ENCODE assay signal across 18 cellular contexts in the genomic region with DNA sequence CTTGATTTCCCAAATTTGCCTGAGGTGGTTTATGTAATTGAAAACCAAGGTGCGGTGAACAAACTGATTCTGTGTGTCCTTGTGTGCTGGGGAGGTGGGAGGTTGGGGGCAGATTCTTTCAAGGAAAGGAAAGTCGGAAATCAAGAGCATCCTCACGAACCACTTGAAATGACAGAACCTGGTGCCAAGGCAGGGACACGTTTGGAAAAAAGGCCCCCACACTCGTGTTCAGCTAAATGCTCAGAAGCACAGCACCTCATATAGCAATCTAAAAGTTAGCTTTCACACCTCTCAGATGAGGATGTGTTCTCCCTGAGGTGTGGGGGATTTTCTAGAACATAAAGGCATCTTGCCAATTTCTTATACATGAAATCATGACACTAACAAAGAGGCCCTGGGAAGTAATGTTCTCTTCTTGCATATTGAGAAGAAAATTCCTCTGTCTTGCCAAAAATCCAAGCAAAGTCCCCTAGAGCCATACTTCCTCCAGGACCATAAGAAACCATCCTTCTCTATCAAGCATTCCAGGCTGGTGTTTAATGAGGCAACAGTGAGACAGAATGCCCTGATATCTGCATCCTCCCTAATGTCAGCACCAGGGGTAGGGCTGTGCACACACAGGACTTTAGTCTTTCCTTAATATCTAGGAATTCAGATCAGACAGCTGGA.
A peak's percentile ranks its signal among the peaks of the same experiment; 100 is the strongest.
DNase-seq lines count a peak whose midpoint lies in the region; ATAC-seq and TF ChIP-seq lines count a peak whose summit lies in the region.
"Had no signal": no experiment of that assay in that cellular context is flagged by ENCODE, and none has a peak within 500 bp of the region (broad histone marks: within the 10 kb centered on the region; RNA-seq: fewer than 3 reads in every experiment).

No MANE protein-coding gene starts in this region.

- H3K4me1 ChIP-seq in lower lobe of right lung = peaks cover 48% of the 10 kb centered on the region
- peaks cover 9% of the 10 kb centered on the region for H3K4me1 ChIP-seq in thymus (ENCODE audit: control insufficient read depth, insufficient read depth, low read length)

- no peak overlapping the region for H3K4me3 ChIP-seq in lower lobe of right lung
- H3K4me3 ChIP-seq in thymus (ENCODE audit: low read length) = no peak overlapping the region
- H3K4me3 ChIP-seq: cardiac muscle cell had no signal

- peaks cover 28% of the 10 kb centered on the region for H3K36me3 Mint-ChIP-seq in activated CD4-positive, alpha-beta T cell treated with anti-CD3 and anti-CD28 coated beads for 36 hours (ENCODE audit: low read depth)
- peaks cover 55% of the 10 kb centered on the region for H3K36me3 Mint-ChIP-seq in activated CD4-positive, alpha-beta T cell treated with anti-CD3 and anti-CD28 coated beads, Interleukin-2, amount 10 ng/mL, durations not matched to agents 24 days and 14 days (ENCODE audit: low read depth)
- H3K36me3 Mint-ChIP-seq in activated naive CD8-positive, alpha-beta T cell treated with anti-CD3 and anti-CD28 coated beads for 36 hours = peaks cover 48% of the 10 kb centered on the region

- DNase-seq in activated CD4-positive, alpha-beta T cell treated with anti-CD3 and anti-CD28 coated beads for 36 hours = no peak
- no peak for DNase-seq in activated CD4-positive, alpha-beta T cell treated with anti-CD3 and anti-CD28 coated beads, Interleukin-2, amount 10 ng/mL, durations not matched to agents 24 days and 14 days
- DNase-seq in activated naive CD8-positive, alpha-beta T cell treated with anti-CD3 and anti-CD28 coated beads for 36 hours = no peak
- DNase-seq in lower lobe of right lung (no peak), GM10266 (ENCODE audit: extremely low spot score) (no peak), activated gamma-delta T cell (lab: John Stamatoyannopoulos, UW) (no peak)
- DNase-seq: activated CD4-positive, alpha-beta T cell treated with anti-CD3 and anti-CD28 coated beads, Interleukin-2, amount 50 U/mL, for 1 hour; erythroblast; H7; NCI-H1092 treated with DMSO at 0.1 percent for 48 hours; NCI-H446 treated with DMSO at 0.1 percent for 48 hours; substantia nigra had no signal

- H3K36me3 ChIP-seq in lower lobe of right lung = no peaks in the 10 kb centered on the region
- no peaks in the 10 kb centered on the region for H3K36me3 ChIP-seq in thymus (ENCODE audit: control insufficient read depth, insufficient read depth)
- H3K36me3 ChIP-seq: cardiac muscle cell had no signal

- H3K27ac Mint-ChIP-seq in activated CD4-positive, alpha-beta T cell treated with anti-CD3 and anti-CD28 coated beads for 36 hours = peak overlapping the region; percentile 49
- H3K27ac Mint-ChIP-seq in activated CD4-positive, alpha-beta T cell treated with anti-CD3 and anti-CD28 coated beads, Interleukin-2, amount 10 ng/mL, durations not matched to agents 24 days and 14 days = no peak overlapping the region
- H3K27ac Mint-ChIP-seq in activated naive CD8-positive, alpha-beta T cell treated with anti-CD3 and anti-CD28 coated beads for 36 hours = peak overlapping the region; percentile 64

- H3K27me3 ChIP-seq in lower lobe of right lung (ENCODE audit: low read depth) (no peaks in the 10 kb centered on the region), thymus (ENCODE audit: control insufficient read depth, insufficient read depth) (no peaks in the 10 kb centered on the region)
- H3K27me3 ChIP-seq: cardiac muscle cell had no signal

- H3K27me3 Mint-ChIP-seq in activated CD4-positive, alpha-beta T cell treated with anti-CD3 and anti-CD28 coated beads for 36 hours = no peaks in the 10 kb centered on the region
- H3K27me3 Mint-ChIP-seq in activated CD4-positive, alpha-beta T cell treated with anti-CD3 and anti-CD28 coated beads, Interleukin-2, amount 10 ng/mL, durations not matched to agents 24 days and 14 days = no peaks in the 10 kb centered on the region
- no peaks in the 10 kb centered on the region for H3K27me3 Mint-ChIP-seq in activated naive CD8-positive, alpha-beta T cell treated with anti-CD3 and anti-CD28 coated beads for 36 hours

- CTCF ChIA-PET in activated CD4-positive, alpha-beta T cell treated with anti-CD3 and anti-CD28 coated beads for 36 hours (lab: Charles Lee) = interaction anchor here (1.0 kb wide), 1 partner anchor 95 kb away, joined by 3 read pairs; no protein-coding TSS in a partner anchor

- H3K9me3 ChIP-seq in lower lobe of right lung = no peaks in the 10 kb centered on the region
- no peaks in the 10 kb centered on the region for H3K9me3 ChIP-seq in thymus (ENCODE audit: control insufficient read depth)

- TF ChIP-seq CTCF in lower lobe of right lung (IDR thresholded peaks at IDR 0.05) (no peak), GM10266 (IDR thresholded peaks at IDR 0.05; ENCODE audit: control insufficient read depth, insufficient read depth, low read depth, missing control alignments) (no peak)

- H3K27ac ChIP-seq in lower lobe of right lung (peak overlapping the region; percentile 67), thymus (ENCODE audit: low read depth) (peak overlapping the region; percentile 8)
- H3K27ac ChIP-seq: 22Rv1, cardiac muscle cell had no signal

- H3K9me3 Mint-ChIP-seq in activated CD4-positive, alpha-beta T cell treated with anti-CD3 and anti-CD28 coated beads for 36 hours (ENCODE audit: low read depth) = no peaks in the 10 kb centered on the region
- H3K9me3 Mint-ChIP-seq in activated CD4-positive, alpha-beta T cell treated with anti-CD3 and anti-CD28 coated beads, Interleukin-2, amount 10 ng/mL, durations not matched to agents 24 days and 14 days = no peaks in the 10 kb centered on the region
- no peaks in the 10 kb centered on the region for H3K9me3 Mint-ChIP-seq in activated naive CD8-positive, alpha-beta T cell treated with anti-CD3 and anti-CD28 coated beads for 36 hours
- H3K9me3 Mint-ChIP-seq: T-helper 1 cell treated with Interleukin-12 subunit alpha and Interleukin-12 subunit beta and Interleukin-4 antibody, amounts not matched to agents 30 μg/mL and 1 μg/mL, for 36 hours had no signal

- no peak overlapping the region for H3K4me3 Mint-ChIP-seq in activated CD4-positive, alpha-beta T cell treated with anti-CD3 and anti-CD28 coated beads for 36 hours
- no peak overlapping the region for H3K4me3 Mint-ChIP-seq in activated CD4-positive, alpha-beta T cell treated with anti-CD3 and anti-CD28 coated beads, Interleukin-2, amount 10 ng/mL, durations not matched to agents 24 days and 14 days
- no peak overlapping the region for H3K4me3 Mint-ChIP-seq in activated naive CD8-positive, alpha-beta T cell treated with anti-CD3 and anti-CD28 coated beads for 36 hours
- H3K4me3 Mint-ChIP-seq: T-helper 1 cell treated with Interleukin-12 subunit alpha and Interleukin-12 subunit beta and Interleukin-4 antibody, amounts not matched to agents 30 μg/mL and 1 μg/mL, for 36 hours had no signal

- H3K4me1 Mint-ChIP-seq in activated CD4-positive, alpha-beta T cell treated with anti-CD3 and anti-CD28 coated beads for 36 hours = peaks cover 77% of the 10 kb centered on the region
- H3K4me1 Mint-ChIP-seq in activated CD4-positive, alpha-beta T cell treated with anti-CD3 and anti-CD28 coated beads, Interleukin-2, amount 10 ng/mL, durations not matched to agents 24 days and 14 days = peaks cover 56% of the 10 kb centered on the region
- peaks cover 67% of the 10 kb centered on the region for H3K4me1 Mint-ChIP-seq in activated naive CD8-positive, alpha-beta T cell treated with anti-CD3 and anti-CD28 coated beads for 36 hours

- no peak for ATAC-seq in activated CD4-positive, alpha-beta T cell treated with anti-CD3 and anti-CD28 coated beads for 36 hours
- no peak for ATAC-seq in lower lobe of right lung
- ATAC-seq in HG03095 (IDR thresholded peaks at IDR 0.05; ENCODE audit: unreplicated experiment) = no peak
- ATAC-seq: right cardiac atrium had no signal

- intact Hi-C loops in activated CD4-positive, alpha-beta T cell treated with anti-CD3 and anti-CD28 coated beads for 36 hours (cut with DNase I, micrococcal nuclease) = loop anchor here (2.0 to 10.0 kb wide), 5 partner anchors 37 to 803 kb away; a partner anchor contains a TSS
- intact Hi-C loops in activated CD4-positive, alpha-beta T cell treated with anti-CD3 and anti-CD28 coated beads, Interleukin-2, amount 10 ng/mL, durations not matched to agents 24 days and 14 days (cut with micrococcal nuclease) = no loop called here
- intact Hi-C loops in lower lobe of right lung (cut with DNase I) = no loop called here

- 95% methylated on average over 5 of the region's 5 CpGs for WGBS in thymus

- POLR2A ChIA-PET in activated CD4-positive, alpha-beta T cell treated with anti-CD3 and anti-CD28 coated beads for 36 hours (lab: Charles Lee) = no interaction called here

Comparison
In these comparisons a context has a peak if more than half of its experiments do, and no peak if none do; other contexts are left out.
1. intact Hi-C loops: an anchor here in activated CD4-positive, alpha-beta T cell treated with anti-CD3 and anti-CD28 coated beads for 36 hours (2.0 to 10.0 kb wide); none called in activated CD4-positive, alpha-beta T cell treated with anti-CD3 and anti-CD28 coated beads, Interleukin-2, amount 10 ng/mL, durations not matched to agents 24 days and 14 days and lower lobe of right lung.